Comparison of ENCODE assay signal across 1 cellular context in the genomic region with DNA sequence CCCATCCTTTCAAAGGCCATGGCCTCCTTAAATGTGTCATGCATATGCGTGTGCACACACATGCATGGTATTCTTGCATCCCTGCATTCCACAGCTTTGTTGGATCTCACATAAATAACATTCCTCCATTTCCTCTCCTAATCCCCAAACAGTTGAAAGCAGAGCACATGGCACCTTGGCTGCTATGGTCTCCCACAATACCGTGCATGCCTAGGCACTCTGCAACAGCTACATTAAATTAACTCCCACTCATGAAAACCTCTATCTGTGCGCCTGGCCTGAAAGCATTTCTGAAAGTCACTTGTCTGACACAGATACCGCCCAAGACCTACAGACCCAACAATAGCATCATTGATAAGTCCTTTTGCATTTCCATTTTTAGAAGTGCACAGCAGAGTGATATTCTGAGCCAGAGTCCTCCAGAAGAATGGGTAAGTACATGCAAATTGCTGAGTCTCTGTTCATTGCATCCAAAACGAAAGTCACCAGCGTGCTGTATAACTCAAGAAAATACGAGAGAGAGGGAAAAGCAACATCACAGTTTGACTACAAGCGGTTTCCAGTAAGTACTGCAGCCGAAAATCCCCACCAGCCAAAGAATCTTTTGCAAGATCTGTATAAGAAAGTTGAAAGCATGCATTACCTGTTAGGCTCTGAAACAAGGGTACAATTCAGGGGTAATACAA.
TF ChIP-seq lines count a peak whose summit lies in the region.

No MANE protein-coding gene starts in this region.

TF ChIP-seq in GM12878, 131 proteins besides CTCF, POLR2A, EP300 and RAD21 (continues in another document):
- TF ChIP-seq, protein P1, sequence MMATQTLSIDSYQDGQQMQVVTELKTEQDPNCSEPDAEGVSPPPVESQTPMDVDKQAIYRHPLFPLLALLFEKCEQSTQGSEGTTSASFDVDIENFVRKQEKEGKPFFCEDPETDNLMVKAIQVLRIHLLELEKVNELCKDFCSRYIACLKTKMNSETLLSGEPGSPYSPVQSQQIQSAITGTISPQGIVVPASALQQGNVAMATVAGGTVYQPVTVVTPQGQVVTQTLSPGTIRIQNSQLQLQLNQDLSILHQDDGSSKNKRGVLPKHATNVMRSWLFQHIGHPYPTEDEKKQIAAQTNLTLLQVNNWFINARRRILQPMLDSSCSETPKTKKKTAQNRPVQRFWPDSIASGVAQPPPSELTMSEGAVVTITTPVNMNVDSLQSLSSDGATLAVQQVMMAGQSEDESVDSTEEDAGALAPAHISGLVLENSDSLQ (IDR thresholded peaks at IDR 0.05) = peak; percentile 47; the same call in 1 of the 2 replicates
- TF ChIP-seq, protein P2, sequence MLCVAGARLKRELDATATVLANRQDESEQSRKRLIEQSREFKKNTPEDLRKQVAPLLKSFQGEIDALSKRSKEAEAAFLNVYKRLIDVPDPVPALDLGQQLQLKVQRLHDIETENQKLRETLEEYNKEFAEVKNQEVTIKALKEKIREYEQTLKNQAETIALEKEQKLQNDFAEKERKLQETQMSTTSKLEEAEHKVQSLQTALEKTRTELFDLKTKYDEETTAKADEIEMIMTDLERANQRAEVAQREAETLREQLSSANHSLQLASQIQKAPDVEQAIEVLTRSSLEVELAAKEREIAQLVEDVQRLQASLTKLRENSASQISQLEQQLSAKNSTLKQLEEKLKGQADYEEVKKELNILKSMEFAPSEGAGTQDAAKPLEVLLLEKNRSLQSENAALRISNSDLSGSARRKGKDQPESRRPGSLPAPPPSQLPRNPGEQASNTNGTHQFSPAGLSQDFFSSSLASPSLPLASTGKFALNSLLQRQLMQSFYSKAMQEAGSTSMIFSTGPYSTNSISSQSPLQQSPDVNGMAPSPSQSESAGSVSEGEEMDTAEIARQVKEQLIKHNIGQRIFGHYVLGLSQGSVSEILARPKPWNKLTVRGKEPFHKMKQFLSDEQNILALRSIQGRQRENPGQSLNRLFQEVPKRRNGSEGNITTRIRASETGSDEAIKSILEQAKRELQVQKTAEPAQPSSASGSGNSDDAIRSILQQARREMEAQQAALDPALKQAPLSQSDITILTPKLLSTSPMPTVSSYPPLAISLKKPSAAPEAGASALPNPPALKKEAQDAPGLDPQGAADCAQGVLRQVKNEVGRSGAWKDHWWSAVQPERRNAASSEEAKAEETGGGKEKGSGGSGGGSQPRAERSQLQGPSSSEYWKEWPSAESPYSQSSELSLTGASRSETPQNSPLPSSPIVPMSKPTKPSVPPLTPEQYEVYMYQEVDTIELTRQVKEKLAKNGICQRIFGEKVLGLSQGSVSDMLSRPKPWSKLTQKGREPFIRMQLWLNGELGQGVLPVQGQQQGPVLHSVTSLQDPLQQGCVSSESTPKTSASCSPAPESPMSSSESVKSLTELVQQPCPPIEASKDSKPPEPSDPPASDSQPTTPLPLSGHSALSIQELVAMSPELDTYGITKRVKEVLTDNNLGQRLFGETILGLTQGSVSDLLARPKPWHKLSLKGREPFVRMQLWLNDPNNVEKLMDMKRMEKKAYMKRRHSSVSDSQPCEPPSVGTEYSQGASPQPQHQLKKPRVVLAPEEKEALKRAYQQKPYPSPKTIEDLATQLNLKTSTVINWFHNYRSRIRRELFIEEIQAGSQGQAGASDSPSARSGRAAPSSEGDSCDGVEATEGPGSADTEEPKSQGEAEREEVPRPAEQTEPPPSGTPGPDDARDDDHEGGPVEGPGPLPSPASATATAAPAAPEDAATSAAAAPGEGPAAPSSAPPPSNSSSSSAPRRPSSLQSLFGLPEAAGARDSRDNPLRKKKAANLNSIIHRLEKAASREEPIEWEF (IDR thresholded peaks at IDR 0.05; ENCODE audit: insufficient replicate concordance, low read depth, low read length) = no peak
- TF ChIP-seq SMARCA5 (IDR thresholded peaks at IDR 0.05) (peak; percentile 73), ASH2L (IDR thresholded peaks at IDR 0.05; ENCODE audit: borderline replicate concordance, low read depth) (peak; percentile 53; the same call in 1 of the 2 replicates), NFYA (IDR thresholded peaks at IDR 0.05; ENCODE audit: borderline replicate concordance, low read depth, low read length) (no peak), POU2F2 (IDR thresholded peaks at IDR 0.05; ENCODE audit: borderline replicate concordance, low read depth, low read length) (peak; percentile 97), PAX5 (IDR thresholded peaks at IDR 0.05; ENCODE audit: borderline replicate concordance, low read depth, low read length) (peak; percentile 26; the same call in 1 of the 2 replicates), SREBF1 (IDR thresholded peaks at IDR 0.05; ENCODE audit: low read length) (no peak), STAT3 (IDR thresholded peaks at IDR 0.05; ENCODE audit: low read depth, low read length) (peak; percentile 58; the same call in 1 of the 2 replicates), ZNF24 (IDR thresholded peaks at IDR 0.05) (peak; percentile 96), ZBED1 (IDR thresholded peaks at IDR 0.05; ENCODE audit: borderline replicate concordance) (peak; percentile 78; the same call in 1 of the 2 replicates), ETV6 (conservative IDR thresholded peaks at IDR 0.05 in 1 of 2, IDR thresholded peaks at IDR 0.05 in 1 of 2; ENCODE audit: borderline replicate concordance in 1 of 2, low read depth in 1 of 2) (peak in 1 of 2 experiments; percentile 53; a peak in 2 of 4 replicates), SRF (IDR thresholded peaks at IDR 0.05; ENCODE audit: low read depth in 2 of 2, low read length in 2 of 2) (peak; percentile 1 to 88; a peak in 2 of 4 replicates), TCF12 (IDR thresholded peaks at IDR 0.05; ENCODE audit: low read depth, low read length) (peak; percentile 40; the same call in 1 of the 2 replicates), BHLHE40 (IDR thresholded peaks at IDR 0.05; ENCODE audit: borderline replicate concordance in 1 of 2, low read depth in 2 of 2, low read length in 1 of 2) (peak; percentile 33 to 42; a peak in 3 of 4 replicates), NR2F1 (conservative IDR thresholded peaks at IDR 0.05) (peak; percentile 35), HDGF (IDR thresholded peaks at IDR 0.05) (peak; percentile 12), YY1 (IDR thresholded peaks at IDR 0.05; ENCODE audit: low read depth, low read length) (no peak), IKZF1 (conservative IDR thresholded peaks at IDR 0.05) (peak; percentile 74), KLF5 (IDR thresholded peaks at IDR 0.05; ENCODE audit: partially characterized antibody) (no peak), BCL11A (IDR thresholded peaks at IDR 0.05; ENCODE audit: low read depth, low read length) (peak; percentile 46; the same call in 1 of the 2 replicates), TAF1 (IDR thresholded peaks at IDR 0.05; ENCODE audit: borderline replicate concordance, low read depth, low read length) (peak; percentile 15; the same call in 1 of the 2 replicates), RFX5 (IDR thresholded peaks at IDR 0.05; ENCODE audit: low read depth, low read length) (no peak), NBN (IDR thresholded peaks at IDR 0.05) (peak; percentile 61; the same call in 1 of the 2 replicates), MEF2B (IDR thresholded peaks at IDR 0.05; ENCODE audit: partially characterized antibody, poor library complexity, severe bottlenecking) (peak; percentile 86), SMC3 (IDR thresholded peaks at IDR 0.05; ENCODE audit: borderline replicate concordance, low read length) (peak; percentile 27; the same call in 1 of the 2 replicates), JUNB (IDR thresholded peaks at IDR 0.05) (peak; percentile 60), IKZF2 (IDR thresholded peaks at IDR 0.05) (peak; percentile 74 to 77)
- TF ChIP-seq, protein P3, sequence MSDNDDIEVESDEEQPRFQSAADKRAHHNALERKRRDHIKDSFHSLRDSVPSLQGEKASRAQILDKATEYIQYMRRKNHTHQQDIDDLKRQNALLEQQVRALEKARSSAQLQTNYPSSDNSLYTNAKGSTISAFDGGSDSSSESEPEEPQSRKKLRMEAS (IDR thresholded peaks at IDR 0.05; ENCODE audit: low read depth, low read length) = peak; percentile 46; the same call in 1 of the 2 replicates
- TF ChIP-seq, protein P4, sequence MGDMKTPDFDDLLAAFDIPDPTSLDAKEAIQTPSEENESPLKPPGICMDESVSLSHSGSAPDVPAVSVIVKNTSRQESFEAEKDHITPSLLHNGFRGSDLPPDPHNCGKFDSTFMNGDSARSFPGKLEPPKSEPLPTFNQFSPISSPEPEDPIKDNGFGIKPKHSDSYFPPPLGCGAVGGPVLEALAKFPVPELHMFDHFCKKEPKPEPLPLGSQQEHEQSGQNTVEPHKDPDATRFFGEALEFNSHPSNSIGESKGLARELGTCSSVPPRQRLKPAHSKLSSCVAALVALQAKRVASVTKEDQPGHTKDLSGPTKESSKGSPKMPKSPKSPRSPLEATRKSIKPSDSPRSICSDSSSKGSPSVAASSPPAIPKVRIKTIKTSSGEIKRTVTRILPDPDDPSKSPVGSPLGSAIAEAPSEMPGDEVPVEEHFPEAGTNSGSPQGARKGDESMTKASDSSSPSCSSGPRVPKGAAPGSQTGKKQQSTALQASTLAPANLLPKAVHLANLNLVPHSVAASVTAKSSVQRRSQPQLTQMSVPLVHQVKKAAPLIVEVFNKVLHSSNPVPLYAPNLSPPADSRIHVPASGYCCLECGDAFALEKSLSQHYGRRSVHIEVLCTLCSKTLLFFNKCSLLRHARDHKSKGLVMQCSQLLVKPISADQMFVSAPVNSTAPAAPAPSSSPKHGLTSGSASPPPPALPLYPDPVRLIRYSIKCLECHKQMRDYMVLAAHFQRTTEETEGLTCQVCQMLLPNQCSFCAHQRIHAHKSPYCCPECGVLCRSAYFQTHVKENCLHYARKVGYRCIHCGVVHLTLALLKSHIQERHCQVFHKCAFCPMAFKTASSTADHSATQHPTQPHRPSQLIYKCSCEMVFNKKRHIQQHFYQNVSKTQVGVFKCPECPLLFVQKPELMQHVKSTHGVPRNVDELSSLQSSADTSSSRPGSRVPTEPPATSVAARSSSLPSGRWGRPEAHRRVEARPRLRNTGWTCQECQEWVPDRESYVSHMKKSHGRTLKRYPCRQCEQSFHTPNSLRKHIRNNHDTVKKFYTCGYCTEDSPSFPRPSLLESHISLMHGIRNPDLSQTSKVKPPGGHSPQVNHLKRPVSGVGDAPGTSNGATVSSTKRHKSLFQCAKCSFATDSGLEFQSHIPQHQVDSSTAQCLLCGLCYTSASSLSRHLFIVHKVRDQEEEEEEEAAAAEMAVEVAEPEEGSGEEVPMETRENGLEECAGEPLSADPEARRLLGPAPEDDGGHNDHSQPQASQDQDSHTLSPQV (IDR thresholded peaks at IDR 0.05) = peak; percentile 16; the same call in 1 of the 2 replicates
- TF ChIP-seq, protein P5, sequence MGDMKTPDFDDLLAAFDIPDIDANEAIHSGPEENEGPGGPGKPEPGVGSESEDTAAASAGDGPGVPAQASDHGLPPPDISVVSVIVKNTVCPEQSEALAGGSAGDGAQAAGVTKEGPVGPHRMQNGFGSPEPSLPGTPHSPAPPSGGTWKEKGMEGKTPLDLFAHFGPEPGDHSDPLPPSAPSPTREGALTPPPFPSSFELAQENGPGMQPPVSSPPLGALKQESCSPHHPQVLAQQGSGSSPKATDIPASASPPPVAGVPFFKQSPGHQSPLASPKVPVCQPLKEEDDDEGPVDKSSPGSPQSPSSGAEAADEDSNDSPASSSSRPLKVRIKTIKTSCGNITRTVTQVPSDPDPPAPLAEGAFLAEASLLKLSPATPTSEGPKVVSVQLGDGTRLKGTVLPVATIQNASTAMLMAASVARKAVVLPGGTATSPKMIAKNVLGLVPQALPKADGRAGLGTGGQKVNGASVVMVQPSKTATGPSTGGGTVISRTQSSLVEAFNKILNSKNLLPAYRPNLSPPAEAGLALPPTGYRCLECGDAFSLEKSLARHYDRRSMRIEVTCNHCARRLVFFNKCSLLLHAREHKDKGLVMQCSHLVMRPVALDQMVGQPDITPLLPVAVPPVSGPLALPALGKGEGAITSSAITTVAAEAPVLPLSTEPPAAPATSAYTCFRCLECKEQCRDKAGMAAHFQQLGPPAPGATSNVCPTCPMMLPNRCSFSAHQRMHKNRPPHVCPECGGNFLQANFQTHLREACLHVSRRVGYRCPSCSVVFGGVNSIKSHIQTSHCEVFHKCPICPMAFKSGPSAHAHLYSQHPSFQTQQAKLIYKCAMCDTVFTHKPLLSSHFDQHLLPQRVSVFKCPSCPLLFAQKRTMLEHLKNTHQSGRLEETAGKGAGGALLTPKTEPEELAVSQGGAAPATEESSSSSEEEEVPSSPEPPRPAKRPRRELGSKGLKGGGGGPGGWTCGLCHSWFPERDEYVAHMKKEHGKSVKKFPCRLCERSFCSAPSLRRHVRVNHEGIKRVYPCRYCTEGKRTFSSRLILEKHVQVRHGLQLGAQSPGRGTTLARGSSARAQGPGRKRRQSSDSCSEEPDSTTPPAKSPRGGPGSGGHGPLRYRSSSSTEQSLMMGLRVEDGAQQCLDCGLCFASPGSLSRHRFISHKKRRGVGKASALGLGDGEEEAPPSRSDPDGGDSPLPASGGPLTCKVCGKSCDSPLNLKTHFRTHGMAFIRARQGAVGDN (IDR thresholded peaks at IDR 0.05) = peak; percentile 83
- TF ChIP-seq, protein P6, sequence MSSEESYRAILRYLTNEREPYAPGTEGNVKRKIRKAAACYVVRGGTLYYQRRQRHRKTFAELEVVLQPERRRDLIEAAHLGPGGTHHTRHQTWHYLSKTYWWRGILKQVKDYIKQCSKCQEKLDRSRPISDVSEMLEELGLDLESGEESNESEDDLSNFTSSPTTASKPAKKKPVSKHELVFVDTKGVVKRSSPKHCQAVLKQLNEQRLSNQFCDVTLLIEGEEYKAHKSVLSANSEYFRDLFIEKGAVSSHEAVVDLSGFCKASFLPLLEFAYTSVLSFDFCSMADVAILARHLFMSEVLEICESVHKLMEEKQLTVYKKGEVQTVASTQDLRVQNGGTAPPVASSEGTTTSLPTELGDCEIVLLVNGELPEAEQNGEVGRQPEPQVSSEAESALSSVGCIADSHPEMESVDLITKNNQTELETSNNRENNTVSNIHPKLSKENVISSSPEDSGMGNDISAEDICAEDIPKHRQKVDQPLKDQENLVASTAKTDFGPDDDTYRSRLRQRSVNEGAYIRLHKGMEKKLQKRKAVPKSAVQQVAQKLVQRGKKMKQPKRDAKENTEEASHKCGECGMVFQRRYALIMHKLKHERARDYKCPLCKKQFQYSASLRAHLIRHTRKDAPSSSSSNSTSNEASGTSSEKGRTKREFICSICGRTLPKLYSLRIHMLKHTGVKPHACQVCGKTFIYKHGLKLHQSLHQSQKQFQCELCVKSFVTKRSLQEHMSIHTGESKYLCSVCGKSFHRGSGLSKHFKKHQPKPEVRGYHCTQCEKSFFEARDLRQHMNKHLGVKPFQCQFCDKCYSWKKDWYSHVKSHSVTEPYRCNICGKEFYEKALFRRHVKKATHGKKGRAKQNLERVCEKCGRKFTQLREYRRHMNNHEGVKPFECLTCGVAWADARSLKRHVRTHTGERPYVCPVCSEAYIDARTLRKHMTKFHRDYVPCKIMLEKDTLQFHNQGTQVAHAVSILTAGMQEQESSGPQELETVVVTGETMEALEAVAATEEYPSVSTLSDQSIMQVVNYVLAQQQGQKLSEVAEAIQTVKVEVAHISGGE (CRISPR knock-in tag; IDR thresholded peaks at IDR 0.05) = no peak
- TF ChIP-seq, protein P7, sequence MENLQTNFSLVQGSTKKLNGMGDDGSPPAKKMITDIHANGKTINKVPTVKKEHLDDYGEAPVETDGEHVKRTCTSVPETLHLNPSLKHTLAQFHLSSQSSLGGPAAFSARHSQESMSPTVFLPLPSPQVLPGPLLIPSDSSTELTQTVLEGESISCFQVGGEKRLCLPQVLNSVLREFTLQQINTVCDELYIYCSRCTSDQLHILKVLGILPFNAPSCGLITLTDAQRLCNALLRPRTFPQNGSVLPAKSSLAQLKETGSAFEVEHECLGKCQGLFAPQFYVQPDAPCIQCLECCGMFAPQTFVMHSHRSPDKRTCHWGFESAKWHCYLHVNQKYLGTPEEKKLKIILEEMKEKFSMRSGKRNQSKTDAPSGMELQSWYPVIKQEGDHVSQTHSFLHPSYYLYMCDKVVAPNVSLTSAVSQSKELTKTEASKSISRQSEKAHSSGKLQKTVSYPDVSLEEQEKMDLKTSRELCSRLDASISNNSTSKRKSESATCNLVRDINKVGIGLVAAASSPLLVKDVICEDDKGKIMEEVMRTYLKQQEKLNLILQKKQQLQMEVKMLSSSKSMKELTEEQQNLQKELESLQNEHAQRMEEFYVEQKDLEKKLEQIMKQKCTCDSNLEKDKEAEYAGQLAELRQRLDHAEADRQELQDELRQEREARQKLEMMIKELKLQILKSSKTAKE (IDR thresholded peaks at IDR 0.05; ENCODE audit: low read depth, poor library complexity, severe bottlenecking) = peak; percentile 86
